Comparison of ENCODE assay signal across 20 cellular contexts in the genomic region with DNA sequence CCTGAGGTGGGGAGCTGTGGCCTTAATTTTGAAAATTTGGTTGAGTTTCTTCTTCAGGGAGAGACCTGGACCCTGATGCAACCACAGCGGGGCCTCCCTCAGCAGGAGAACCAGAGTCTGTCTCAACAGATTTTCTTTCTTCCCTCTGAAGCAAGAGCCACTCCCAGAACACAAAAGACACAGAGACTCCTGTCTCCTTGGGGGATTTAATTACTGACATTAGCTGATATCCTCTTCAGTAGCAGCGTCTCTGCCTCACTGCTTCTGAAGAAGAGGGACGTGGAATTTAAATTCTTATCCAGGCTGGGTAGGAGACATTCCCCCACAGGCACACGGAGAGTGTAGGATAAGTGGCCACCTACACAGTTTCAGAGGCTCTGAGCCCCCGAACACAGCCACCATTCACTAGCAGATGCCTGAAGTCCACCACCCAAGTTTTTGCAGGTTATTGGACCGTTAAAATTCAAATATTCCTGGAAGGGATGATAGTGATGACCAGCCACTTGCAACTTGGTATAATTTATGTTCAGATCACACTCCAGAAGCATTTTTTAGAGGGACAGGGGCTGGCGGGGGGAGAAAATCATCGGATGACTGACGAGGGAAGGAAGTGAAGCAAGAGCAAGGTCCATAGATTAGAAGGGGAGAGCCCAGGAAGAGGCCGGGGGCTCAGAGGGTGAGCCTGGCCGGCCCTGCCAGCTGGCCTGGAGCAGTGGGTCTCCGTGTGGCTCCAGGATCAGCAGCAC.
"Had no signal": no experiment of that assay in that cellular context is flagged by ENCODE, and none has a peak within 500 bp of the region (broad histone marks: within the 10 kb centered on the region; RNA-seq: fewer than 3 reads in every experiment).

No MANE protein-coding gene starts in this region.

- H3K27ac ChIP-seq: cardiac muscle cell, epithelial cell of prostate, foreskin keratinocyte, heart left ventricle, ovary, tibial artery, vagina, VCaP had no signal

- H3K4me1 ChIP-seq: foreskin keratinocyte, heart left ventricle, tibial artery, vagina had no signal

- H3K4me3 ChIP-seq: cardiac muscle cell, heart left ventricle, ovary, tibial artery, vagina had no signal

- H3K9me3 ChIP-seq: heart left ventricle, ovary, tibial artery, vagina had no signal

- DNase-seq: activated CD4-positive, alpha-beta T cell treated with anti-CD3 and anti-CD28 coated beads, Interleukin-2, amount 50 U/mL, for 1 hour; activated CD4-positive, CD25-positive, alpha-beta regulatory T cell treated with anti-CD3 and anti-CD28 coated beads, Interleukin-2, amount 50 U/mL, for 72 hours; activated gamma-delta T cell treated with Interleukin-2 at 50 U/mL for 16 hours; activated naive CD8-positive, alpha-beta T cell treated with anti-CD3 and anti-CD28 coated beads for 36 hours; activated T-cell treated with anti-CD3 and anti-CD28 coated beads, Interleukin-2, amount 50 U/mL, for 72 hours; amniotic stem cell; endodermal cell; foreskin keratinocyte; heart left ventricle; kidney glomerular epithelial cell; left ventricle myocardium superior; ovary; stimulated activated CD4-positive, alpha-beta T cell treated with anti-CD3 and anti-CD28 coated beads, Interleukin-2, amount 100 ng/mL, for 24 hours; stimulated activated naive CD4-positive, alpha-beta T cell treated with Interleukin-2 at 50 U/mL for 16 hours; T-helper 17 cell; tibial artery had no signal

- H3K36me3 ChIP-seq: cardiac muscle cell, heart left ventricle, ovary, tibial artery, vagina had no signal

- H3K27me3 ChIP-seq: cardiac muscle cell, heart left ventricle, ovary, vagina had no signal

- ATAC-seq: activated T-cell treated with anti-CD3 and anti-CD28 coated beads, Interleukin-2, amount 50 U/mL, for 72 hours; foreskin keratinocyte; heart left ventricle; left ventricle myocardium superior; T-helper 17 cell had no signal
